ENCODE assay signal across 1 cellular context in the genomic region with DNA sequence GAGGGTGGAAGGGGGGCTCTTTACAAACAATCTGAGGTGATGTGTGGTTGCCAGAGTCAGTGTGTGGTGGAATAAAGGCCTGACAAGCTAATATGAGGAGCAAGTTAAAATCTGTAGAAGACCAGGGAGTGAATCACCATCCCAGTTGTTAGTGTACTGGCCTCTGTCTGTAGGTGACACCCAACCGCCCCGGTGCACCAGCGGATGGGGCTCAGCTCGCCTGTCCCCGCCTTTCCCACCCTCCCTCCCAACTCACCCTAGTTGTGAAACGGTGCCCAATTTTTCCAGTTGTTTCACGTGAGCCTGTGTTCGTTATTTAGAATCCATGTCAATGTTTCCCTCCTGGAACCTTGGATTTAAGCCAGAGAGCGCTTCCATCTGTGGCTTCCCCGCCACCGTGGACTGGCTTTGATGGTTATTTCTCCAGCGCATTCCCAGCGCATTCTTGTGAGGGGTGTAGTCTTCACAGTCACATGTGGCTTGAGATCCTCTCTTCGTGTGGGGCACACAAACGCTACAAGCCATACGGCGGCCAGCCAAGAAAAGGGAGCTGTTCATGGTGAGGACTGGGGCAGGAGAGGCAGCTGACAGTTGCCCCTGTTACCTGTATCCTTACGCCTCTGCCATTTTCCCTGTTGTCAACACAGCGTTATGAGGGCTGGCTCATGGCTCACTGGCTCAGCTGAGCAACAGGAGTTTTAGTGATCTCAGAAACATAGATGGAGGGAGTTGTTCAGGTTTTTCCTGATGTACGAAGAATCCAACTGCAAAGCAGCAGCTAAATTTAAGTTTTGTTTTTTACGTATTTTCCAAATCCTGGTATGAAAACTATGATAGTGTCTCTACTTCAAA.
TF ChIP-seq lines count a peak whose summit lies in the region.

No MANE protein-coding gene starts in this region.

TF ChIP-seq in K562, 482 proteins besides CTCF, POLR2A, EP300 and RAD21 (continued from another document and continues in another):
- TF ChIP-seq FOXA3 (CRISPR knock-in tag; conservative IDR thresholded peaks at IDR 0.05 in 1 of 2, IDR thresholded peaks at IDR 0.05 in 1 of 2), result no peak
- TF ChIP-seq GATA2 (CRISPR knock-in tag; IDR thresholded peaks at IDR 0.05), result no peak
- TF ChIP-seq NFRKB (IDR thresholded peaks at IDR 0.05; ENCODE audit: low read depth), result peak; percentile 91
- TF ChIP-seq, protein P1, sequence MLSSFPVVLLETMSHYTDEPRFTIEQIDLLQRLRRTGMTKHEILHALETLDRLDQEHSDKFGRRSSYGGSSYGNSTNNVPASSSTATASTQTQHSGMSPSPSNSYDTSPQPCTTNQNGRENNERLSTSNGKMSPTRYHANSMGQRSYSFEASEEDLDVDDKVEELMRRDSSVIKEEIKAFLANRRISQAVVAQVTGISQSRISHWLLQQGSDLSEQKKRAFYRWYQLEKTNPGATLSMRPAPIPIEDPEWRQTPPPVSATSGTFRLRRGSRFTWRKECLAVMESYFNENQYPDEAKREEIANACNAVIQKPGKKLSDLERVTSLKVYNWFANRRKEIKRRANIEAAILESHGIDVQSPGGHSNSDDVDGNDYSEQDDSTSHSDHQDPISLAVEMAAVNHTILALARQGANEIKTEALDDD (IDR thresholded peaks at IDR 0.05), result no peak
- TF ChIP-seq UBTF (IDR thresholded peaks at IDR 0.05; ENCODE audit: borderline replicate concordance in 1 of 2, low read depth in 2 of 2, low read length in 2 of 2), result no peak
- TF ChIP-seq KDM4B (IDR thresholded peaks at IDR 0.05; ENCODE audit: borderline replicate concordance in 2 of 2, low read depth in 1 of 2), result no peak
- TF ChIP-seq KLF1 (tag; IDR thresholded peaks at IDR 0.05), result peak; percentile 99
- no peak for TF ChIP-seq BRCA1 (IDR thresholded peaks at IDR 0.05)
- TF ChIP-seq BRCA1 (CRISPR knock-in tag; IDR thresholded peaks at IDR 0.05), result no peak
- no peak for TF ChIP-seq CBX2 (IDR thresholded peaks at IDR 0.05; ENCODE audit: insufficient read depth, low read length, poor library complexity, severe bottlenecking)
- TF ChIP-seq ZNF280B (CRISPR knock-in tag; IDR thresholded peaks at IDR 0.05), result no peak
- TF ChIP-seq SRSF1 (IDR thresholded peaks at IDR 0.05; ENCODE audit: low read depth, low read length), result no peak
- 0 out of 2 replicates have a peak, but pooled peaks have one; percentile 25 for TF ChIP-seq MIER1 (IDR thresholded peaks at IDR 0.05; ENCODE audit: low read depth)
- TF ChIP-seq KHSRP (IDR thresholded peaks at IDR 0.05), result no peak
- TF ChIP-seq ZNF778 (CRISPR knock-in tag; IDR thresholded peaks at IDR 0.05), result no peak
- TF ChIP-seq U2AF1 (optimal IDR thresholded peaks at IDR 0.05; ENCODE audit: low read depth, low read length), result no peak
- no peak for TF ChIP-seq ZNF253 (CRISPR knock-in tag; conservative IDR thresholded peaks at IDR 0.05)
- TF ChIP-seq ZNF644 (tag; IDR thresholded peaks at IDR 0.05; ENCODE audit: low read depth), result no peak
- no peak for TF ChIP-seq LCOR (CRISPR knock-in tag; IDR thresholded peaks at IDR 0.05)
- no peak for TF ChIP-seq MXD1 (CRISPR knock-in tag; IDR thresholded peaks at IDR 0.05; ENCODE audit: borderline replicate concordance, poor library complexity, severe bottlenecking)
- TF ChIP-seq ZNF282 (CRISPR knock-in tag; IDR thresholded peaks at IDR 0.05), result no peak
- TF ChIP-seq ZNF316 (IDR thresholded peaks at IDR 0.05), result no peak
- TF ChIP-seq ZNF274 (IDR thresholded peaks at IDR 0.05; ENCODE audit: borderline replicate concordance, low read depth, low read length), result no peak
- no peak for TF ChIP-seq MAFF (IDR thresholded peaks at IDR 0.05; ENCODE audit: low read length)
- peak; percentile 79 for TF ChIP-seq HDAC8 (tag; IDR thresholded peaks at IDR 0.05)
- no peak for TF ChIP-seq ZNF764 (CRISPR knock-in tag; IDR thresholded peaks at IDR 0.05; ENCODE audit: low read depth)
- TF ChIP-seq BRF2 (IDR thresholded peaks at IDR 0.05; ENCODE audit: borderline replicate concordance, insufficient read depth, insufficient read length), result no peak
- TF ChIP-seq CC2D1A (IDR thresholded peaks at IDR 0.05), result no peak
- TF ChIP-seq, protein P2, sequence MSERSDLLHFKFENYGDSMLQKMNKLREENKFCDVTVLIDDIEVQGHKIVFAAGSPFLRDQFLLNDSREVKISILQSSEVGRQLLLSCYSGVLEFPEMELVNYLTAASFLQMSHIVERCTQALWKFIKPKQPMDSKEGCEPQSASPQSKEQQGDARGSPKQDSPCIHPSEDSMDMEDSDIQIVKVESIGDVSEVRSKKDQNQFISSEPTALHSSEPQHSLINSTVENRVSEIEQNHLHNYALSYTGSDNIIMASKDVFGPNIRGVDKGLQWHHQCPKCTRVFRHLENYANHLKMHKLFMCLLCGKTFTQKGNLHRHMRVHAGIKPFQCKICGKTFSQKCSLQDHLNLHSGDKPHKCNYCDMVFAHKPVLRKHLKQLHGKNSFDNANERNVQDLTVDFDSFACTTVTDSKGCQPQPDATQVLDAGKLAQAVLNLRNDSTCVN (CRISPR knock-in tag; IDR thresholded peaks at IDR 0.05), result no peak
- TF ChIP-seq GABPA (tag; conservative IDR thresholded peaks at IDR 0.05; ENCODE audit: low read depth), result 0 out of 2 replicates have a peak, but pooled peaks have one; percentile 26
- TF ChIP-seq POLR3G (IDR thresholded peaks at IDR 0.05; ENCODE audit: extremely low read depth, insufficient read length, insufficient replicate concordance), result no peak
- TF ChIP-seq, protein P3, sequence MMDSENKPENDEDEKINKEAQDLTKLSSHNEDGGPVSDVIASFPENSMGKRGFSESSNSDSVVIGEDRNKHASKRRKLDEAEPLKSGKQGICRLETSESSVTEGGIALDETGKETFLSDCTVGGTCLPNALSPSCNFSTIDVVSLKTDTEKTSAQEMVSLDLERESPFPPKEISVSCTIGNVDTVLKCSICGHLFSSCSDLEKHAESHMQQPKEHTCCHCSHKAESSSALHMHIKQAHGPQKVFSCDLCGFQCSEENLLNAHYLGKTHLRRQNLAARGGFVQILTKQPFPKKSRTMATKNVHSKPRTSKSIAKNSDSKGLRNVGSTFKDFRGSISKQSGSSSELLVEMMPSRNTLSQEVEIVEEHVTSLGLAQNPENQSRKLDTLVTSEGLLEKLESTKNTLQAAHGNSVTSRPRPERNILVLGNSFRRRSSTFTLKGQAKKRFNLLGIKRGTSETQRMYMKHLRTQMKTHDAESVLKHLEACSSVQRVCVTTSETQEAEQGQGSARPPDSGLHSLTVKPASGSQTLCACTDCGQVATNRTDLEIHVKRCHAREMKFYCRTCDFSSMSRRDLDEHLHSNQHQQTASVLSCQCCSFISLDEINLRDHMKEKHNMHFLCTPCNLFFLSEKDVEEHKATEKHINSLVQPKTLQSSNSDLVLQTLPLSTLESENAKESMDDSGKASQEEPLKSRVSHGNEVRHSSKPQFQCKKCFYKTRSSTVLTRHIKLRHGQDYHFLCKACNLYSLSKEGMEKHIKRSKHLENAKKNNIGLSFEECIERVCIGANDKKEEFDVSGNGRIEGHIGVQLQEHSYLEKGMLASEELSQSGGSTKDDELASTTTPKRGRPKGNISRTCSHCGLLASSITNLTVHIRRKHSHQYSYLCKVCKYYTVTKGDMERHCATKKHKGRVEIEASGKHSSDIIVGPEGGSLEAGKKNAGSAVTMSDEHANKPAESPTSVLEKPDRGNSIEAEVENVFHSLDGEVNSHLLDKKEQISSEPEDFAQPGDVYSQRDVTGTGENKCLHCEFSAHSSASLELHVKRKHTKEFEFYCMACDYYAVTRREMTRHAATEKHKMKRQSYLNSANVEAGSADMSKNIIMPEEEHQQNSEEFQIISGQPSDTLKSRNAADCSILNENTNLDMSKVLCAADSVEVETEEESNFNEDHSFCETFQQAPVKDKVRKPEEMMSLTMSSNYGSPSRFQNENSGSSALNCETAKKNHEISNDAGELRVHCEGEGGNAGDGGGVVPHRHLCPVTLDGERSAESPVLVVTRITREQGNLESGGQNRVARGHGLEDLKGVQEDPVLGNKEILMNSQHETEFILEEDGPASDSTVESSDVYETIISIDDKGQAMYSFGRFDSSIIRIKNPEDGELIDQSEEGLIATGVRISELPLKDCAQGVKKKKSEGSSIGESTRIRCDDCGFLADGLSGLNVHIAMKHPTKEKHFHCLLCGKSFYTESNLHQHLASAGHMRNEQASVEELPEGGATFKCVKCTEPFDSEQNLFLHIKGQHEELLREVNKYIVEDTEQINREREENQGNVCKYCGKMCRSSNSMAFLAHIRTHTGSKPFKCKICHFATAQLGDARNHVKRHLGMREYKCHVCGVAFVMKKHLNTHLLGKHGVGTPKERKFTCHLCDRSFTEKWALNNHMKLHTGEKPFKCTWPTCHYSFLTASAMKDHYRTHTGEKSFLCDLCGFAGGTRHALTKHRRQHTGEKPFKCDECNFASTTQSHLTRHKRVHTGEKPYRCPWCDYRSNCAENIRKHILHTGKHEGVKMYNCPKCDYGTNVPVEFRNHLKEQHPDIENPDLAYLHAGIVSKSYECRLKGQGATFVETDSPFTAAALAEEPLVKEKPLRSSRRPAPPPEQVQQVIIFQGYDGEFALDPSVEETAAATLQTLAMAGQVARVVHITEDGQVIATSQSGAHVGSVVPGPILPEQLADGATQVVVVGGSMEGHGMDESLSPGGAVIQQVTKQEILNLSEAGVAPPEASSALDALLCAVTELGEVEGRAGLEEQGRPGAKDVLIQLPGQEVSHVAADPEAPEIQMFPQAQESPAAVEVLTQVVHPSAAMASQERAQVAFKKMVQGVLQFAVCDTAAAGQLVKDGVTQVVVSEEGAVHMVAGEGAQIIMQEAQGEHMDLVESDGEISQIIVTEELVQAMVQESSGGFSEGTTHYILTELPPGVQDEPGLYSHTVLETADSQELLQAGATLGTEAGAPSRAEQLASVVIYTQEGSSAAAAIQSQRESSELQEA (IDR thresholded peaks at IDR 0.05; ENCODE audit: low read depth), result no peak
- TF ChIP-seq ESRRA (IDR thresholded peaks at IDR 0.05; ENCODE audit: borderline replicate concordance, low read depth), result no peak
- TF ChIP-seq RBM22 (IDR thresholded peaks at IDR 0.05; ENCODE audit: low read depth, low read length, poor library complexity, severe bottlenecking), result no peak
- no peak for TF ChIP-seq TAL1 (IDR thresholded peaks at IDR 0.05)
